23 cellular contexts compared by ENCODE assay signal in the genomic region with DNA sequence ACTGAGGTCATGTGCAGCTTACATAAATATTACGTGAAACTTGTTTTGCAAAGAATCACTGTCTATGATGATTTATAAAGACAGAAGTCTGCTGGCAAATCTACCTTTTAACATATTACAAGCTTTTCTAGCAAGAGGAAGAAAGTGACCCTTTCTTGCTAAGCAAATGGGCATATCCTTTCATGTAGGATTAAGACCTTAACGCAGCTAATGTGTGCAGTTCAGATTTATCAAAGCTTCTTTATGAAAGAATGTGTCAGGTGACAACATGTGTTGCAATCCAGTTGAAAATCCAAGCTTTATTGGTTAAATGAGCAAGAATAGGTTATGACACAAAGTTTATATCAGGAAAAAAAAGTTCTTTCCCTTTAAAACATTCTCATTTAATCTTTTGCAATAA.
"Had no signal": no experiment of that assay in that cellular context is flagged by ENCODE, and none has a peak within 500 bp of the region (broad histone marks: within the 10 kb centered on the region; RNA-seq: fewer than 3 reads in every experiment).

No MANE protein-coding gene starts in this region.

- H3K27me3 Mint-ChIP-seq: stimulated activated naive B cell treated with anti-CD40 and anti-IgM and Interleukin-4, amounts not matched to agents 10 μg/mL and 1 μg/mL and 100 μg/mL, for 72 hours; stimulated activated naive CD8-positive, alpha-beta T cell treated with anti-CD3 and anti-CD28 coated beads, Interleukin-15, Interleukin-2, amounts not matched to agents 100 ng/mL and 50 ng/mL, for 24 hours had no signal

- H3K27ac ChIP-seq: gastroesophageal sphincter, heart left ventricle, left lung, prostate gland, skin epidermis, spleen, thoracic aorta, tibial nerve, upper lobe of right lung, uterus had no signal

- H3K27ac Mint-ChIP-seq: naive thymus-derived CD4-positive, alpha-beta T cell; nephron; stimulated activated naive B cell treated with anti-CD40 and anti-IgM and Interleukin-4, amounts not matched to agents 10 μg/mL and 1 μg/mL and 100 μg/mL, for 72 hours; stimulated activated naive CD8-positive, alpha-beta T cell treated with anti-CD3 and anti-CD28 coated beads, Interleukin-15, Interleukin-2, amounts not matched to agents 100 ng/mL and 50 ng/mL, for 24 hours had no signal

- ATAC-seq: gastroesophageal sphincter; heart left ventricle; left cardiac atrium; left lung; naive thymus-derived CD4-positive, alpha-beta T cell; right cardiac atrium; stimulated activated naive B cell treated with anti-CD40 and anti-IgM and Interleukin-4, amounts not matched to agents 10 μg/mL and 1 μg/mL and 100 μg/mL, for 72 hours; upper lobe of right lung had no signal

- H3K9me3 Mint-ChIP-seq: nephron had no signal

- H3K4me3 Mint-ChIP-seq: naive thymus-derived CD4-positive, alpha-beta T cell; nephron; stimulated activated naive B cell treated with anti-CD40 and anti-IgM and Interleukin-4, amounts not matched to agents 10 μg/mL and 1 μg/mL and 100 μg/mL, for 72 hours; stimulated activated naive CD8-positive, alpha-beta T cell treated with anti-CD3 and anti-CD28 coated beads, Interleukin-15, Interleukin-2, amounts not matched to agents 100 ng/mL and 50 ng/mL, for 24 hours had no signal

- DNase-seq: cortex of kidney; effector CD4-positive, alpha-beta T cell; foreskin fibroblast; heart left ventricle; hippocampal formation; left cardiac atrium; left lung; mesendoderm; midbrain; naive thymus-derived CD4-positive, alpha-beta T cell; nucleus accumbens; right cardiac atrium; spleen; stimulated activated naive B cell treated with anti-CD40 and anti-IgM and Interleukin-4, amounts not matched to agents 10 μg/mL and 1 μg/mL and 100 μg/mL, for 72 hours; upper lobe of right lung; uterus had no signal

- H3K36me3 ChIP-seq: gastroesophageal sphincter, heart left ventricle, left lung, prostate gland, spleen, thoracic aorta, tibial nerve, upper lobe of right lung, uterus had no signal

- H3K36me3 Mint-ChIP-seq: naive thymus-derived CD4-positive, alpha-beta T cell; stimulated activated naive B cell treated with anti-CD40 and anti-IgM and Interleukin-4, amounts not matched to agents 10 μg/mL and 1 μg/mL and 100 μg/mL, for 72 hours had no signal

- H3K4me3 ChIP-seq: gastroesophageal sphincter, heart left ventricle, left lung, prostate gland, skin epidermis, spleen, thoracic aorta, tibial nerve, upper lobe of right lung, uterus had no signal

- H3K27me3 ChIP-seq: gastroesophageal sphincter, heart left ventricle, left lung, spleen, tibial nerve, upper lobe of right lung, uterus had no signal

- H3K4me1 Mint-ChIP-seq: naive thymus-derived CD4-positive, alpha-beta T cell; nephron; stimulated activated naive B cell treated with anti-CD40 and anti-IgM and Interleukin-4, amounts not matched to agents 10 μg/mL and 1 μg/mL and 100 μg/mL, for 72 hours had no signal
